Comparison of ENCODE assay signal across 8 cellular contexts in genomic region chr2:239369631-239370161, GRCh38. TPM values are rescaled to one million over a fixed set of nuclear protein-coding genes. Genes with fewer than 3 reads are reported as not detected.
DNase-seq lines count a peak whose midpoint lies in the region; ATAC-seq lines count a peak whose summit lies in the region.

No MANE protein-coding gene starts in this region.

- intact Hi-C loops in left cardiac atrium (cut with DNase I), result no loop called here
- intact Hi-C loops in Right ventricle myocardium inferior (cut with DNase I), result no loop called here
- intact Hi-C loops in activated CD4-positive, alpha-beta T cell treated with anti-CD3 and anti-CD28 coated beads, Interleukin-2, amount 10 ng/mL, durations not matched to agents 24 days and 14 days (cut with micrococcal nuclease), result loop anchor here (1.0 to 5.0 kb wide), 4 partner anchors 12 to 82 kb away; partner anchors contain the start of gene HDAC4

- in situ Hi-C loops in G401 (cut with HindIII; ENCODE audit: low sequenced_read_pairs), result no loop called here

- DNase-seq in left cardiac atrium, result no peak
- DNase-seq in Right ventricle myocardium inferior (ENCODE audit: missing footprints), result no peak
- DNase-seq in activated CD4-positive, alpha-beta T cell treated with anti-CD3 and anti-CD28 coated beads, Interleukin-2, amount 10 ng/mL, durations not matched to agents 24 days and 14 days, result peak; percentile 95
- peak; percentile 37 for DNase-seq in fibroblast of peridontal ligament (ENCODE audit: extremely low read depth)
- DNase-seq in stimulated activated CD8-positive, alpha-beta memory T cell treated with anti-CD3 and anti-CD28 coated beads, Interleukin-15, amount 100 ng/mL, for 1 hour (ENCODE audit: low read depth), result peak; percentile 12
- no peak for DNase-seq in NCI-H2171 treated with DMSO at 0.1 percent for 48 hours (lab: John Stamatoyannopoulos, UW)
- no peak for DNase-seq in G401 (ENCODE audit: low spot score)

- no peak overlapping the region for H3K27ac Mint-ChIP-seq in activated CD4-positive, alpha-beta T cell treated with anti-CD3 and anti-CD28 coated beads, Interleukin-2, amount 10 ng/mL, durations not matched to agents 24 days and 14 days

- H3K27me3 Mint-ChIP-seq in activated CD4-positive, alpha-beta T cell treated with anti-CD3 and anti-CD28 coated beads, Interleukin-2, amount 10 ng/mL, durations not matched to agents 24 days and 14 days, result no peaks in the 10 kb centered on the region

- H3K4me3 Mint-ChIP-seq in activated CD4-positive, alpha-beta T cell treated with anti-CD3 and anti-CD28 coated beads, Interleukin-2, amount 10 ng/mL, durations not matched to agents 24 days and 14 days, result no peak overlapping the region

- H3K9me3 Mint-ChIP-seq in activated CD4-positive, alpha-beta T cell treated with anti-CD3 and anti-CD28 coated beads, Interleukin-2, amount 10 ng/mL, durations not matched to agents 24 days and 14 days, result no peaks in the 10 kb centered on the region

- H3K4me1 Mint-ChIP-seq in activated CD4-positive, alpha-beta T cell treated with anti-CD3 and anti-CD28 coated beads, Interleukin-2, amount 10 ng/mL, durations not matched to agents 24 days and 14 days, result peaks cover 11% of the 10 kb centered on the region

- peaks cover 10% of the 10 kb centered on the region for H3K36me3 Mint-ChIP-seq in activated CD4-positive, alpha-beta T cell treated with anti-CD3 and anti-CD28 coated beads, Interleukin-2, amount 10 ng/mL, durations not matched to agents 24 days and 14 days (ENCODE audit: low read depth)

- ATAC-seq in left cardiac atrium (peak; percentile 27 to 46), Right ventricle myocardium inferior (no peak), HG03175 (IDR thresholded peaks at IDR 0.05; ENCODE audit: unreplicated experiment) (peak; percentile 89)

RNA-seq across cellular contexts. Expression of gene HDAC4, which starts 31.1 kb away (rescaled TPM):
- 10 to 100 TPM; 25.6 to 31.2 TPM for total RNA-seq in left cardiac atrium
- total RNA-seq in Right ventricle myocardium inferior, result 30.7 TPM
- total RNA-seq in activated CD4-positive, alpha-beta T cell treated with anti-CD3 and anti-CD28 coated beads, Interleukin-2, amount 10 ng/mL, durations not matched to agents 24 days and 14 days, result 44.7 and 45.9 TPM in 2 replicates
- 4.5 and 7.7 TPM in 2 replicates for total RNA-seq in G401 (2014; rRNA removed; shearing (Covaris generic))

Comparison
In these comparisons a context has a peak if more than half of its experiments do, and no peak if none do; other contexts are left out.
1. DNase-seq: peak in activated CD4-positive, alpha-beta T cell treated with anti-CD3 and anti-CD28 coated beads, Interleukin-2, amount 10 ng/mL, durations not matched to agents 24 days and 14 days (single experiment), fibroblast of peridontal ligament (single experiment) and stimulated activated CD8-positive, alpha-beta memory T cell treated with anti-CD3 and anti-CD28 coated beads, Interleukin-15, amount 100 ng/mL, for 1 hour (single experiment); none in left cardiac atrium (single experiment), Right ventricle myocardium inferior (single experiment), NCI-H2171 treated with DMSO at 0.1 percent for 48 hours (single experiment) and G401 (single experiment).